8 cellular contexts compared by ENCODE assay signal in the genomic region with DNA sequence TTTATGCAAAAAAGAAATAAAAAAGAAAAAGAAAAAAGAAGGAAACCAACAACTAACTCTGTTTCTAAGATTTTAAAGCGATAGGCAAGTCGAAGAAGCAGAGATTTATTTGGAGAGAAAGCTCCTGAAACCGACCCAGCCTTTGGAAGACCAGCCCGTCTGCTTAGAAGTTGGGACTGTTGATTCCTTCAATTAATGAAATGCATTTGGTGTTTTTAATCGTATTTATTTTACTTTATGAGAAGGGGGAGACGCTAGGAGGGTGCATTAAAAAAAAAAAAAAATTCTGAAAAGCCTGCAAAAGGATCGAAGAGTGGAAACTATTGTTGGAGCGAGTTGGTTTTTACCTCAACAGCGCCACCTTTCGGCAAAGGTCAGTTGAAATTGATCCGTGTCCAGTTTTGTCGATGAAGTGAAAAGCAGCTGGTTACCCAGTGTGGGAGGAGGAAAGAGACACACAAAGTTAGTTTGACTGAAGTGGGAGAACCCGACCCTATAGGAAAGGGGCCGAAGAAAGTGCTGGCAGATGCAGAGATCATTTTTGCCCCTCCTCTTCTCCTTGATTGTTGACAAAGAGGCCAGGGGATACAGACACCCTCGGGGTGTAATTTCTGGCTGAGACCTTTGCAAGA.
DNase-seq lines count a peak whose midpoint lies in the region; FAIRE-seq and TF ChIP-seq lines count a peak whose summit lies in the region.

No MANE protein-coding gene starts in this region.

- peaks cover 55% of the 10 kb centered on the region for H3K27me3 Mint-ChIP-seq in activated naive CD4-positive, alpha-beta T cell treated with anti-CD3 and anti-CD28 coated beads, Interleukin-2, amount 10 ng/mL, durations not matched to agents 7 days and 5 days

- H3K4me3 Mint-ChIP-seq in activated naive CD4-positive, alpha-beta T cell treated with anti-CD3 and anti-CD28 coated beads, Interleukin-2, amount 10 ng/mL, durations not matched to agents 7 days and 5 days = peak overlapping the region; percentile 85

- DNase-seq in D721Med (ENCODE audit: insufficient read length, low spot score) (no peak), KBM-7 (peak; percentile 84), SHP77 (lab: John Stamatoyannopoulos, UW) (peak; percentile 68 to 71), glomerular visceral epithelial cell (ENCODE audit: extremely low spot score) (peak; percentile 76), nucleus accumbens (lab: John Stamatoyannopoulos, UW) (peak in 48 of 56 donors; percentile 27 to 88 (median 64)), substantia nigra (lab: John Stamatoyannopoulos, UW) (peak in 43 of 49 donors; percentile 23 to 85 (median 69)), GF-D8 (lab: John Stamatoyannopoulos, UW) (no peak)
- DNase-seq in activated naive CD4-positive, alpha-beta T cell treated with anti-CD3 and anti-CD28 coated beads, Interleukin-2, amount 10 ng/mL, durations not matched to agents 7 days and 5 days = peak; percentile 90

- FAIRE-seq in D721Med (lab: Jason Lieb, UNC) = no peak

- no peaks in the 10 kb centered on the region for H3K9me3 Mint-ChIP-seq in activated naive CD4-positive, alpha-beta T cell treated with anti-CD3 and anti-CD28 coated beads, Interleukin-2, amount 10 ng/mL, durations not matched to agents 7 days and 5 days

- H3K36me3 Mint-ChIP-seq in activated naive CD4-positive, alpha-beta T cell treated with anti-CD3 and anti-CD28 coated beads, Interleukin-2, amount 10 ng/mL, durations not matched to agents 7 days and 5 days = peaks cover 12% of the 10 kb centered on the region

- CTCF ChIA-PET in activated naive CD4-positive, alpha-beta T cell treated with anti-CD3 and anti-CD28 coated beads, Interleukin-2, amount 10 ng/mL, durations not matched to agents 7 days and 5 days (lab: Charles Lee) = interaction anchor here (0.5 to 1.8 kb wide), 21 partner anchors 15 to 1599 kb away, joined by 3 to 7 read pairs (median 3); no protein-coding TSS in a partner anchor

- TF ChIP-seq CTCF in D721Med (IDR thresholded peaks at IDR 0.05; ENCODE audit: insufficient read depth, missing control alignments) = peak; percentile 79

- H3K27ac Mint-ChIP-seq in activated naive CD4-positive, alpha-beta T cell treated with anti-CD3 and anti-CD28 coated beads, Interleukin-2, amount 10 ng/mL, durations not matched to agents 7 days and 5 days = peak overlapping the region; percentile 93

- H3K27ac ChIP-seq in substantia nigra (ENCODE audit: low read depth, low read length, poor library complexity, severe bottlenecking) = peak overlapping the region; percentile 87

- in situ Hi-C loops in KBM-7 (cut with MboI; ENCODE audit: low pct_unique_long_range_greater_than_20kb, low sequenced_read_pairs) = no loop called here

- peaks cover 45% of the 10 kb centered on the region for H3K4me1 Mint-ChIP-seq in activated naive CD4-positive, alpha-beta T cell treated with anti-CD3 and anti-CD28 coated beads, Interleukin-2, amount 10 ng/mL, durations not matched to agents 7 days and 5 days

Comparison
In these comparisons a context has a peak if more than half of its experiments do, and no peak if none do; other contexts are left out.
1. DNase-seq: peak in KBM-7 (single experiment), SHP77 (2 of 2), activated naive CD4-positive, alpha-beta T cell treated with anti-CD3 and anti-CD28 coated beads, Interleukin-2, amount 10 ng/mL, durations not matched to agents 7 days and 5 days (single experiment), glomerular visceral epithelial cell (single experiment), nucleus accumbens (48 of 56) and substantia nigra (43 of 49); none in D721Med (single experiment) and GF-D8 (single experiment).